23 cellular contexts compared by ENCODE assay signal in genomic region chr20:48066851-48067250, GRCh38.
DNase-seq lines count a peak whose midpoint lies in the region; ATAC-seq, FAIRE-seq and TF ChIP-seq lines count a peak whose summit lies in the region.
"Had no signal": no experiment of that assay in that cellular context is flagged by ENCODE, and none has a peak within 500 bp of the region (broad histone marks: within the 10 kb centered on the region; RNA-seq: fewer than 3 reads in every experiment).

No MANE protein-coding gene starts in this region.

- CTCF ChIA-PET in PC-3 (lab: Charles Lee) (no interaction called here), K562 (lab: Yijun Ruan, JAX; ENCODE audit: low intra/inter-chr PET ratio) (no interaction called here)

- H3K4me1 ChIP-seq in PC-3 (ENCODE audit: insufficient read depth, low read length) (peaks cover 26% of the 10 kb centered on the region), K562 (replicated peaks in 1 of 2; ENCODE audit: control insufficient read depth in 2 of 2, insufficient read depth in 2 of 2, low read length in 2 of 2) (no peaks in the 10 kb centered on the region), mesenchymal stem cell (ENCODE audit: control insufficient read depth, insufficient read depth, low read depth, low read length) (peaks cover 14% of the 10 kb centered on the region), tibial artery (peaks cover 0 to 22% (median 2%) of the 10 kb centered on the region in 4 donors), stomach (no peaks in the 10 kb centered on the region)
- H3K4me1 ChIP-seq: BE2C had no signal

- no peak overlapping the region for H3K4ac ChIP-seq in mesenchymal stem cell (ENCODE audit: low read depth in 1 of 2, low read length in 2 of 2)

- TF ChIP-seq EP300 in K562 (IDR thresholded peaks at IDR 0.05; ENCODE audit: low read length) (no peak), stomach (IDR thresholded peaks at IDR 0.05) (no peak)

- H2BK15ac ChIP-seq in mesenchymal stem cell (ENCODE audit: low read depth, poor library complexity, severe bottlenecking) = no peak overlapping the region

- H3K18ac ChIP-seq in mesenchymal stem cell (ENCODE audit: low read depth in 1 of 2, low read length in 2 of 2) = no peak overlapping the region

- H3K4me2 ChIP-seq in PC-3 (ENCODE audit: low read length) (no peak overlapping the region), K562 (ENCODE audit: insufficient read depth, low read length) (no peak overlapping the region), mesenchymal stem cell (ENCODE audit: low read length, poor library complexity, severe bottlenecking) (no peak overlapping the region)

- H3K4me3 ChIP-seq in PC-3 (ENCODE audit: low read length) (no peak overlapping the region), K562 (no peak overlapping the region), mesenchymal stem cell (ENCODE audit: insufficient read depth in 1 of 2, low read depth in 1 of 2, low read length in 2 of 2) (no peak overlapping the region), tibial artery (no peak overlapping the region), stomach (no peak overlapping the region)
- H3K4me3 ChIP-seq: SJCRH30 had no signal

- H2BK120ac ChIP-seq in mesenchymal stem cell (ENCODE audit: low read depth, low read length) = no peak overlapping the region

- H3K9me1 ChIP-seq in K562 (ENCODE audit: control insufficient read depth, insufficient read depth, low read length) = no peaks in the 10 kb centered on the region

- ATAC-seq in PC-3 = no peak
- peak; percentile 70 for ATAC-seq in K562
- ATAC-seq in GM19035 (IDR thresholded peaks at IDR 0.05; ENCODE audit: unreplicated experiment) = no peak
- ATAC-seq: HepG2 had no signal

- DNase-seq in HTR-8/SVneo (ENCODE audit: insufficient read length, low spot score) (no peak), PC-3 (no peak), K562 (ENCODE audit: extremely low read depth in 1 of 4, low spot score in 3 of 4) (peak in 3 of 4 experiments; percentile 20 to 43 (median 22)), mesenchymal stem cell (no peak), tibial artery (no peak), NCI-H446 (lab: John Stamatoyannopoulos, UW) (no peak), stomach (no peak)
- DNase-seq: BE2C; CD8-positive, alpha-beta memory T cell; DMS53; GOT3; Kasumi-1; NCI-H1105 treated with DMSO at 0.1 percent for 48 hours; NCI-H146; NCI-H1930; NCI-H2107; NCI-H524 treated with DMSO at 0.1 percent for 48 hours; NCI-H774; NK-92 treated with Interleukin-12 subunit alpha and Interleukin-12 subunit beta, amount 100 ng/mL, for 24 hours; SJCRH30 had no signal

- H3K27ac ChIP-seq in PC-3 (ENCODE audit: low read length) (peak overlapping the region; percentile 87), K562 (ENCODE audit: extremely low read depth, low read depth, low read length) (no peak overlapping the region), mesenchymal stem cell (ENCODE audit: low read length, poor library complexity, severe bottlenecking) (no peak overlapping the region), tibial artery (no peak overlapping the region), stomach (no peak overlapping the region)
- H3K27ac ChIP-seq: SJCRH30 had no signal

- H3K27me3 ChIP-seq in PC-3 (ENCODE audit: low read length) (no peaks in the 10 kb centered on the region), K562 (ENCODE audit: control insufficient read depth in 2 of 2, insufficient read depth in 2 of 2, low read length in 2 of 2) (peaks cover 4% of the 10 kb centered on the region in 2 experiments; a peak in 2 of 5 replicates), mesenchymal stem cell (ENCODE audit: control insufficient read depth in 1 of 2, insufficient read depth in 1 of 2, low read length in 2 of 2) (peaks cover 10 to 21% of the 10 kb centered on the region in 2 experiments), tibial artery (no peaks in the 10 kb centered on the region), stomach (no peaks in the 10 kb centered on the region)
- H3K27me3 ChIP-seq: BE2C, SJCRH30 had no signal

- H2BK12ac ChIP-seq in mesenchymal stem cell (ENCODE audit: low read length in 2 of 2) = no peak overlapping the region

- POLR2A ChIA-PET in PC-3 (lab: Charles Lee; ENCODE audit: unreplicated experiment) (no interaction called here), K562 (lab: Yijun Ruan, JAX) (interaction anchor here (0.6 kb wide), 1 partner anchor 26 kb away, joined by 3 read pairs; no protein-coding TSS in a partner anchor)

- H2BK5ac ChIP-seq in mesenchymal stem cell (ENCODE audit: low read depth, low read length, poor library complexity, severe bottlenecking) = no peak overlapping the region

- H3K9me3 ChIP-seq in PC-3 (ENCODE audit: low read length) = no peaks in the 10 kb centered on the region
- H3K9me3 ChIP-seq in K562 (replicated peaks; ENCODE audit: control insufficient read depth, insufficient read depth, low read depth, low read length) = no peaks in the 10 kb centered on the region
- H3K9me3 ChIP-seq in mesenchymal stem cell (ENCODE audit: control insufficient read depth, low read length) = no peaks in the 10 kb centered on the region
- no peaks in the 10 kb centered on the region for H3K9me3 ChIP-seq in tibial artery
- no peaks in the 10 kb centered on the region for H3K9me3 ChIP-seq in stomach
- H3K9me3 ChIP-seq: BE2C, SJCRH30 had no signal

- H3K9me2 ChIP-seq in PC-3 (replicated peaks; ENCODE audit: low read length) = no peaks in the 10 kb centered on the region

- H3K79me2 ChIP-seq in PC-3 (ENCODE audit: low read length) (no peaks in the 10 kb centered on the region), K562 (ENCODE audit: control insufficient read depth, insufficient read depth, low read length) (no peaks in the 10 kb centered on the region)

- WGBS in K562 (ENCODE audit: insufficient coverage, low coverage, missing lambda C conversion rate) = 3% methylated on average over 3 of the region's 3 CpGs
- WGBS in mesenchymal stem cell = 92% methylated on average over 3 of the region's 3 CpGs
- WGBS in stomach, 5 donors = 86 to 96% (median 90%) methylated on average over 3 of the region's 3 CpGs; no CpG with 5 or more reads in 1 of the 5 donors

- in situ Hi-C loops in K562 (cut with MboI) = no loop called here

- H3K9ac ChIP-seq in PC-3 (ENCODE audit: low read length) = peak overlapping the region; percentile 59; the same call in 1 of the 2 replicates
- no peak overlapping the region for H3K9ac ChIP-seq in K562 (ENCODE audit: insufficient read depth in 1 of 2, low read depth in 2 of 2, low read length in 2 of 2)
- no peak overlapping the region for H3K9ac ChIP-seq in mesenchymal stem cell (ENCODE audit: low read length)

- TF ChIP-seq CTCF in PC-3 (conservative IDR thresholded peaks at IDR 0.05; ENCODE audit: low read depth, low read length) (no peak), K562 (IDR thresholded peaks at IDR 0.05 in 2 of 3, conservative IDR thresholded peaks at IDR 0.05 in 1 of 3; ENCODE audit: insufficient read depth in 2 of 3, low read depth in 1 of 3, low read length in 3 of 3) (no peak), tibial artery (IDR thresholded peaks at IDR 0.05) (no peak), stomach (IDR thresholded peaks at IDR 0.05) (no peak)

- TF ChIP-seq RAD21 in K562 (CRISPR knock-in tag; conservative IDR thresholded peaks at IDR 0.05 in 1 of 2, IDR thresholded peaks at IDR 0.05 in 1 of 2) = no peak

- H4K8ac ChIP-seq in mesenchymal stem cell (ENCODE audit: low read length) = no peak overlapping the region

- intact Hi-C loops in PC-3 (cut with micrococcal nuclease) (no loop called here), K562 (cut with micrococcal nuclease) (no loop called here), tibial artery (cut with DNase I; ENCODE audit: low total_unique reads) (no loop called here), stomach (cut with DNase I; ENCODE audit: low total_unique reads) (no loop called here)

- H3K14ac ChIP-seq in mesenchymal stem cell (ENCODE audit: low read length in 2 of 2) = no peak overlapping the region

- H3K36me3 ChIP-seq in PC-3 (ENCODE audit: low read depth, low read length) (no peaks in the 10 kb centered on the region), K562 (ENCODE audit: control insufficient read depth, insufficient read depth, low read length) (no peaks in the 10 kb centered on the region), mesenchymal stem cell (ENCODE audit: control insufficient read depth in 1 of 2, insufficient read depth in 2 of 2, low read depth in 1 of 2, low read length in 2 of 2) (no peaks in the 10 kb centered on the region), tibial artery (no peaks in the 10 kb centered on the region), stomach (no peaks in the 10 kb centered on the region)
- H3K36me3 ChIP-seq: BE2C, SJCRH30 had no signal

- no peaks in the 10 kb centered on the region for H3K79me1 ChIP-seq in mesenchymal stem cell (replicated peaks; ENCODE audit: low read length, poor library complexity, severe bottlenecking)

- H4K20me1 ChIP-seq in PC-3 (ENCODE audit: low read length) (no peaks in the 10 kb centered on the region), K562 (replicated peaks; ENCODE audit: control insufficient read depth, insufficient read depth, low read length) (no peaks in the 10 kb centered on the region)

- no peaks in the 10 kb centered on the region for H3F3A ChIP-seq in PC-3 (ENCODE audit: low read length, unreplicated experiment)

- no peak for TF ChIP-seq POLR2A in K562 (conservative IDR thresholded peaks at IDR 0.05)
- TF ChIP-seq POLR2A in stomach (IDR thresholded peaks at IDR 0.05) = no peak

- peak overlapping the region; percentile 21 for H2AK5ac ChIP-seq in mesenchymal stem cell (ENCODE audit: low read length, severe bottlenecking)

- no peak overlapping the region for H3K23ac ChIP-seq in mesenchymal stem cell (ENCODE audit: low read length in 2 of 2)

- no peak overlapping the region for H4K91ac ChIP-seq in mesenchymal stem cell (ENCODE audit: low read length)

- H2AFZ ChIP-seq in PC-3 (ENCODE audit: low read length) = no peak overlapping the region
- no peak overlapping the region for H2AFZ ChIP-seq in K562 (ENCODE audit: low read depth, low read length)
- H2AFZ ChIP-seq in mesenchymal stem cell (ENCODE audit: low read depth, low read length) = no peak overlapping the region

- BruUV-seq in PC-3 (replicated peaks; lab: Mats Ljungman, UMichigan) (no TSS peak), K562 (replicated peaks; lab: Mats Ljungman, UMichigan) (no TSS peak)

- FAIRE-seq in HTR-8/SVneo (lab: Jason Lieb, UNC) (peak; percentile 36), K562 (lab: Jason Lieb, UNC) (no peak)
- FAIRE-seq: HepG2, RCC 7860 had no signal

TF ChIP-seq in K562, 482 proteins besides CTCF, POLR2A, EP300 and RAD21 (continues in another document):
- TF ChIP-seq USF1 (CRISPR knock-in tag; IDR thresholded peaks at IDR 0.05) (peak; percentile 86), TCF7 (IDR thresholded peaks at IDR 0.05; ENCODE audit: borderline replicate concordance) (no peak), NR2C1 (IDR thresholded peaks at IDR 0.05) (no peak), NR2C1 (tag; IDR thresholded peaks at IDR 0.05) (no peak), NCOA1 (IDR thresholded peaks at IDR 0.05; ENCODE audit: low read depth) (no peak)

Comparison
In these comparisons a context has a peak if more than half of its experiments do, and no peak if none do; other contexts are left out.
1. DNase-seq: peak in K562 (3 of 4); none in HTR-8/SVneo (single experiment), PC-3 (single experiment), mesenchymal stem cell (single experiment), tibial artery (0 of 2), NCI-H446 (0 of 2) and stomach (single experiment).